28 cellular contexts compared by ENCODE assay signal in genomic region chr5:132198571-132198970, GRCh38. TPM values are rescaled to one million over a fixed set of nuclear protein-coding genes. Genes with fewer than 3 reads are reported as not detected.
A peak's percentile ranks its signal among the peaks of the same experiment; 100 is the strongest.
DNase-seq lines count a peak whose midpoint lies in the region; ATAC-seq, FAIRE-seq and TF ChIP-seq lines count a peak whose summit lies in the region.
"Had no signal": no experiment of that assay in that cellular context is flagged by ENCODE, and none has a peak within 500 bp of the region (broad histone marks: within the 10 kb centered on the region; RNA-seq: fewer than 3 reads in every experiment).

No MANE protein-coding gene starts in this region.

- no peak for ATAC-seq in activated CD8-positive, alpha-beta memory T cell treated with anti-CD3 and anti-CD28 coated beads, Interleukin-2, amount 10 ng/mL, durations not matched to agents 7 days and 5 days
- ATAC-seq in lung (ENCODE audit: insufficient read depth, low FRiP score) (no peak), pancreas (no peak), HG03432 (IDR thresholded peaks at IDR 0.05; ENCODE audit: unreplicated experiment) (no peak)
- ATAC-seq: A549, GM12878 had no signal

- CTCF ChIA-PET in activated CD8-positive, alpha-beta memory T cell treated with anti-CD3 and anti-CD28 coated beads, Interleukin-2, amount 10 ng/mL, durations not matched to agents 7 days and 5 days (lab: Charles Lee): interaction anchor here (1.4 kb wide), 1 partner anchor 40 kb away, joined by 4 read pairs; no protein-coding TSS in a partner anchor

- no peak overlapping the region for H3K27ac ChIP-seq in colonic mucosa
- H3K27ac ChIP-seq in lung (ENCODE audit: low read depth in 1 of 2, low read length in 1 of 2): no peak overlapping the region
- H3K27ac ChIP-seq in pancreas: no peak overlapping the region
- H3K27ac ChIP-seq in GM23248: no peak overlapping the region
- H3K27ac ChIP-seq: A549; BLaER1 treated with 17β-estradiol and CSF1 and Interleukin-3, amounts not matched to agents 10 nM and 100 nM had no signal

- H3K4me2 ChIP-seq in GM23248 (ENCODE audit: unreplicated experiment): no peak overlapping the region
- H3K4me2 ChIP-seq: A549; BLaER1 treated with 17β-estradiol and CSF1 and Interleukin-3, amounts not matched to agents 10 nM and 100 nM had no signal

- H3K9me3 ChIP-seq in colonic mucosa (no peaks in the 10 kb centered on the region), lung (ENCODE audit: control insufficient read depth in 2 of 2, insufficient read depth in 1 of 2, low read length in 1 of 2) (no peaks in the 10 kb centered on the region), pancreas (no peaks in the 10 kb centered on the region), GM23248 (ENCODE audit: low read depth) (no peaks in the 10 kb centered on the region)
- H3K9me3 ChIP-seq: A549; BE2C; BLaER1 treated with 17β-estradiol and CSF1 and Interleukin-3, amounts not matched to agents 10 nM and 100 nM; HAP-1 had no signal

- no peak overlapping the region for H3K9ac ChIP-seq in colonic mucosa (ENCODE audit: low read depth in 2 of 2, low read length in 2 of 2)
- no peak overlapping the region for H3K9ac ChIP-seq in GM23248
- H3K9ac ChIP-seq: BLaER1 treated with 17β-estradiol and CSF1 and Interleukin-3, amounts not matched to agents 10 nM and 100 nM had no signal

- no peak overlapping the region for H3K27ac Mint-ChIP-seq in activated CD8-positive, alpha-beta memory T cell treated with anti-CD3 and anti-CD28 coated beads, Interleukin-2, amount 10 ng/mL, durations not matched to agents 7 days and 5 days
- H3K27ac Mint-ChIP-seq: CD14-positive monocyte; CD4-positive, alpha-beta T cell; HFFc6 had no signal

- intact Hi-C loops in colonic mucosa (cut with DNase I): no loop called here
- intact Hi-C loops in pancreas (cut with DNase I): no loop called here

- H3K4me3 ChIP-seq in colonic mucosa: no peak overlapping the region
- H3K4me3 ChIP-seq in lung: no peak overlapping the region
- no peak overlapping the region for H3K4me3 ChIP-seq in pancreas
- H3K4me3 ChIP-seq in GM23248: no peak overlapping the region
- H3K4me3 ChIP-seq: A549; BLaER1 treated with 17β-estradiol and CSF1 and Interleukin-3, amounts not matched to agents 10 nM and 100 nM; GM12878; HAP-1 had no signal

- in situ Hi-C loops in GM23248 (cut with MboI): no loop called here

- H3K36me3 ChIP-seq in colonic mucosa (no peaks in the 10 kb centered on the region), lung (ENCODE audit: control insufficient read depth in 2 of 2, insufficient read depth in 2 of 2, low read length in 2 of 2) (peaks cover 18 to 35% of the 10 kb centered on the region in 2 donors), pancreas (peaks cover 0 to 21% (median 11%) of the 10 kb centered on the region in 3 donors), GM23248 (ENCODE audit: low read depth) (peaks cover 67% of the 10 kb centered on the region)
- H3K36me3 ChIP-seq: BE2C, HAP-1 had no signal

- H2AFZ ChIP-seq in GM23248: no peak overlapping the region

- H3F3A ChIP-seq in GM23248 (ENCODE audit: insufficient read depth): peaks cover 20% of the 10 kb centered on the region

- H3K4me3 Mint-ChIP-seq in activated CD8-positive, alpha-beta memory T cell treated with anti-CD3 and anti-CD28 coated beads, Interleukin-2, amount 10 ng/mL, durations not matched to agents 7 days and 5 days: no peak overlapping the region
- H3K4me3 Mint-ChIP-seq: CD14-positive monocyte; CD4-positive, alpha-beta T cell; CD8-positive, alpha-beta memory T cell; HFFc6 had no signal

- H3K27me3 ChIP-seq in colonic mucosa (no peaks in the 10 kb centered on the region), lung (ENCODE audit: control insufficient read depth, insufficient read depth) (no peaks in the 10 kb centered on the region), pancreas (no peaks in the 10 kb centered on the region), GM23248 (replicated peaks; ENCODE audit: insufficient read depth) (no peaks in the 10 kb centered on the region)
- H3K27me3 ChIP-seq: BE2C; BLaER1 treated with 17β-estradiol and CSF1 and Interleukin-3, amounts not matched to agents 10 nM and 100 nM had no signal

- WGBS in lung, 2 donors: 94 to 97% methylated on average over 5 of the region's 5 CpGs
- WGBS in pancreas, 2 donors: 94 to 97% methylated on average over 5 of the region's 5 CpGs
- WGBS in GM23248 (ENCODE audit: low coverage in 1 of 2, low lambda C conversion rate in 2 of 2, missing lambda C conversion rate in 2 of 2), 2 experiments: 96 to 97% methylated on average over 5 of the region's 5 CpGs

- TF ChIP-seq CTCF in colonic mucosa (IDR thresholded peaks at IDR 0.05) (no peak), lung (IDR thresholded peaks at IDR 0.05; ENCODE audit: control extremely low read depth, extremely low read depth) (no peak), pancreas (IDR thresholded peaks at IDR 0.05) (no peak)

- H4K20me1 ChIP-seq in GM23248 (ENCODE audit: insufficient read depth): no peaks in the 10 kb centered on the region
- H4K20me1 ChIP-seq: BLaER1 treated with 17β-estradiol and CSF1 and Interleukin-3, amounts not matched to agents 10 nM and 100 nM had no signal

- DNase-seq in RPMI8226: peak; percentile 39
- DNase-seq in activated CD8-positive, alpha-beta memory T cell treated with anti-CD3 and anti-CD28 coated beads, Interleukin-2, amount 10 ng/mL, durations not matched to agents 7 days and 5 days: peak; percentile 22
- DNase-seq in colonic mucosa: peak; percentile 9
- DNase-seq in lung (ENCODE audit: low spot score): peak; percentile 13
- no peak for DNase-seq in pancreas
- DNase-seq in dermis blood vessel endothelial cell: no peak
- DNase-seq in GM23248: no peak
- DNase-seq: 8988T; ACHN; AML-193; CD4-positive, alpha-beta T cell; CD8-positive, alpha-beta memory T cell; DMS 273 treated with DMSO at 0.1 percent for 48 hours; DMS79; EL; GDM1; GOT3; HFFc6 had no signal

- H3K4me1 ChIP-seq in colonic mucosa (no peaks in the 10 kb centered on the region), lung (ENCODE audit: control insufficient read depth in 2 of 2, insufficient read depth in 2 of 2, low read length in 2 of 2) (peaks cover 1 to 8% of the 10 kb centered on the region in 2 donors), pancreas (peaks cover 20 to 29% (median 21%) of the 10 kb centered on the region in 3 donors), GM23248 (ENCODE audit: insufficient read depth) (peaks cover 10% of the 10 kb centered on the region)
- H3K4me1 ChIP-seq: A549, HAP-1 had no signal

- FAIRE-seq in pancreas (lab: Jason Lieb, UNC): no peak
- FAIRE-seq: A549, D721Med, GM12878, GM19239, H54 had no signal

- H3K36me3 Mint-ChIP-seq in activated CD8-positive, alpha-beta memory T cell treated with anti-CD3 and anti-CD28 coated beads, Interleukin-2, amount 10 ng/mL, durations not matched to agents 7 days and 5 days: peaks cover 3% of the 10 kb centered on the region
- H3K36me3 Mint-ChIP-seq: CD14-positive monocyte; CD8-positive, alpha-beta memory T cell had no signal

- no peaks in the 10 kb centered on the region for H3K9me3 Mint-ChIP-seq in activated CD8-positive, alpha-beta memory T cell treated with anti-CD3 and anti-CD28 coated beads, Interleukin-2, amount 10 ng/mL, durations not matched to agents 7 days and 5 days (ENCODE audit: low read depth)
- H3K9me3 Mint-ChIP-seq: CD14-positive monocyte; CD4-positive, alpha-beta T cell; CD8-positive, alpha-beta memory T cell; HFFc6 had no signal

- no peaks in the 10 kb centered on the region for H3K4me1 Mint-ChIP-seq in activated CD8-positive, alpha-beta memory T cell treated with anti-CD3 and anti-CD28 coated beads, Interleukin-2, amount 10 ng/mL, durations not matched to agents 7 days and 5 days
- H3K4me1 Mint-ChIP-seq: CD14-positive monocyte; CD8-positive, alpha-beta memory T cell had no signal

- H3K9me2 ChIP-seq in GM23248 (ENCODE audit: insufficient read depth): no peaks in the 10 kb centered on the region

- H3K27me3 Mint-ChIP-seq in activated CD8-positive, alpha-beta memory T cell treated with anti-CD3 and anti-CD28 coated beads, Interleukin-2, amount 10 ng/mL, durations not matched to agents 7 days and 5 days: no peaks in the 10 kb centered on the region
- H3K27me3 Mint-ChIP-seq: CD4-positive, alpha-beta T cell had no signal

- H3K79me2 ChIP-seq in GM23248 (ENCODE audit: insufficient read depth): no peaks in the 10 kb centered on the region

RNA-seq across cellular contexts. Expression of gene P4HA2, which starts 29.1 kb away (rescaled TPM):
- total RNA-seq in activated CD8-positive, alpha-beta memory T cell treated with anti-CD3 and anti-CD28 coated beads, Interleukin-2, amount 10 ng/mL, durations not matched to agents 7 days and 5 days: 10 to 100 TPM in 1 of 2 experiments, 1 to 10 TPM in 1; 8.3 to 19.4 TPM
- total RNA-seq in colonic mucosa (10 to 100 TPM; 53.7 to 79.6 TPM), lung (10 to 100 TPM; 37.8 to 62.3 TPM), pancreas (10 to 100 TPM; 52.8 to 85.7 (median 64.3) TPM), dermis blood vessel endothelial cell (55.7 and 62.8 TPM in 2 replicates)
- polyA plus RNA-seq in lung (10 to 100 TPM; 20.3 to 36.5 TPM), pancreas (10 to 100 TPM; 28.3 to 34.7 TPM), GM23248 (2016; fragmentation: Nextera tagmentation; extraction: Ambion mirVana) (353 and 374 TPM in 2 replicates)
- 337 and 352 TPM in 2 replicates for total RNA-seq in GM23248 (2014; rRNA removed; shearing (Covaris generic))
- total RNA-seq: CD4-positive, alpha-beta T cell had no signal
- polyA plus RNA-seq: CD8-positive, alpha-beta memory T cell had no signal

RNA-seq across cellular contexts. Expression of gene PDLIM4, which starts 58.9 kb away (rescaled TPM):
- 1 to 10 TPM in 1 of 2 experiments, not detected in 1; 2.3 TPM for total RNA-seq in activated CD8-positive, alpha-beta memory T cell treated with anti-CD3 and anti-CD28 coated beads, Interleukin-2, amount 10 ng/mL, durations not matched to agents 7 days and 5 days
- total RNA-seq in colonic mucosa (10 to 100 TPM in 1 of 2 donors, 1 to 10 TPM in 1; 2.3 to 14.3 TPM), lung (10 to 100 TPM in 1 of 2 donors, 1 to 10 TPM in 1; 7.3 to 13.8 TPM), pancreas (1 to 10 TPM in 5 of 6 donors, under 1 TPM in 1; 0.83 to 6.6 (median 1.9) TPM), dermis blood vessel endothelial cell (31.0 and 51.6 TPM in 2 replicates)
- polyA plus RNA-seq in lung (10 to 100 TPM in 1 of 2 donors, 1 to 10 TPM in 1; 8.3 to 10.9 TPM), pancreas (10 to 100 TPM in 1 of 2 donors, 1 to 10 TPM in 1; 3.3 to 10.7 TPM), GM23248 (2016; fragmentation: Nextera tagmentation; extraction: Ambion mirVana) (153 and 156 TPM in 2 replicates)
- 84.4 and 107 TPM in 2 replicates for total RNA-seq in GM23248 (2014; rRNA removed; shearing (Covaris generic))
- total RNA-seq: CD4-positive, alpha-beta T cell had no signal
- polyA plus RNA-seq: CD14-positive monocyte; CD8-positive, alpha-beta memory T cell had no signal

Comparison
In these comparisons a context has a peak if more than half of its experiments do, and no peak if none do; other contexts are left out.
1. DNase-seq: peak in RPMI8226 (single experiment), activated CD8-positive, alpha-beta memory T cell treated with anti-CD3 and anti-CD28 coated beads, Interleukin-2, amount 10 ng/mL, durations not matched to agents 7 days and 5 days (single experiment), colonic mucosa (single experiment) and lung (single experiment); none in pancreas (0 of 6), dermis blood vessel endothelial cell (single experiment) and GM23248 (single experiment).